ENCODE assay signal across 20 cellular contexts in the genomic region with DNA sequence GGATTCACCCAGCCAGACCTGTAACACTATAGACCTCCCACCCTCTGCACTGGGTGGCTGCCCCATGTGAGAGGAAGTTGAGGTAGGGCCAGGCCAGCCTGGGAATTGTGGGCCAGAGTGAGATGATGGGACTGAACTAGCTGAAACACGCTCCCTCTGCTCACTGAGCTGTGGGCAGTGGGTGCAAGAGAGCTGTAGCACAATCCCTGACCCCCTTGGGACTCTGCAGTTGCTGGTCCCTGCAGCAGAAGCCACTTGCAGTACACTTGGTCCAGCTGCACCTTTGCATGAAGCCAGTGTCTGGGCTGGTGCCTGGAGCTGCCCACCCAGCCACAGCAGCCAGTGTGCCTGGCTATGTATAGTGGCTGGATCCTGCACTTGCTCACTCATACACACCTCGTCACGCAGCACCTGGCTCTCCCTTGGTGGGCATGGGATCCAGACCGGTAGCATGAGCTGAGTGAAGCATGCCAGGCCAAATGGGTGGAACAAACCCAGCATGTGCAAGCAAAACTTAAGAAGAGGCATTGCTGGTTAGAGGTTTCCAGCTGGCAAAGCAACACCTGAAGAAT.
"Had no signal": no experiment of that assay in that cellular context is flagged by ENCODE, and none has a peak within 500 bp of the region (broad histone marks: within the 10 kb centered on the region; RNA-seq: fewer than 3 reads in every experiment).

No MANE protein-coding gene starts in this region.

- FAIRE-seq: colon, frontal cortex, keratinocyte, urothelium cell line had no signal

- H3K27ac ChIP-seq: dorsolateral prefrontal cortex, lower lobe of right lung, parathyroid adenoma, skin epidermis, testis, tibial artery had no signal

- H3K9me3 ChIP-seq: lower lobe of right lung, testis, tibial artery had no signal

- H3K27me3 ChIP-seq: dorsolateral prefrontal cortex, testis, tibial artery had no signal

- H3K4me3 ChIP-seq: dorsolateral prefrontal cortex, lower lobe of right lung, skin epidermis, testis, tibial artery had no signal

- ATAC-seq: left ventricle myocardium superior, natural killer cell had no signal

- H2AFZ ChIP-seq: parathyroid adenoma had no signal

- DNase-seq: cerebellar nuclear complex; dorsolateral prefrontal cortex; effector CD4-positive, alpha-beta T cell; hypothalamus; immature natural killer cell; left ventricle myocardium superior; lower lobe of right lung; natural killer cell; stimulated activated CD4-positive, alpha-beta T cell treated with anti-CD3 and anti-CD28 coated beads, Interleukin-15, amount 100 ng/mL, for 24 hours; stimulated activated CD4-positive, alpha-beta T cell treated with anti-CD3 and anti-CD28 coated beads, Interleukin-2, amount 100 ng/mL, for 48 hours; stimulated activated naive CD4-positive, alpha-beta T cell treated with Interleukin-2 at 50 U/mL for 16 hours; substantia nigra; testis; tibial artery had no signal

- H3K9ac ChIP-seq: parathyroid adenoma had no signal

- H3K4me1 ChIP-seq: lower lobe of right lung, parathyroid adenoma, testis, tibial artery had no signal

- H3K36me3 ChIP-seq: lower lobe of right lung, tibial artery had no signal

- H3K79me2 ChIP-seq: parathyroid adenoma had no signal
